ENCODE assay signal across 26 cellular contexts in genomic region chr2:164457271-164457670, GRCh38.
"Had no signal": no experiment of that assay in that cellular context is flagged by ENCODE, and none has a peak within 500 bp of the region (broad histone marks: within the 10 kb centered on the region; RNA-seq: fewer than 3 reads in every experiment).

No MANE protein-coding gene starts in this region.

- H3K4me3 ChIP-seq: body of pancreas, cardiac muscle cell, colonic mucosa, gastrocnemius medialis, mucosa of descending colon, right lobe of liver, skin epidermis, testis, transverse colon, uterus had no signal

- H3K4me1 ChIP-seq: body of pancreas, colonic mucosa, gastrocnemius medialis, right lobe of liver, testis, transverse colon, uterus had no signal

- H3K27ac ChIP-seq: body of pancreas, cardiac muscle cell, colonic mucosa, gastrocnemius medialis, neutrophil, right lobe of liver, skin epidermis, testis, transverse colon, uterus, VCaP had no signal

- DNase-seq: activated CD4-positive, alpha-beta T cell treated with anti-CD3 and anti-CD28 coated beads for 4 hours; activated CD4-positive, alpha-beta T cell treated with anti-CD3 and anti-CD28 coated beads, Interleukin-2, amount 50 U/mL, for 4 hours; activated naive CD4-positive, alpha-beta T cell; activated T-cell treated with anti-CD3 and anti-CD28 coated beads for 4 hours; activated T-cell treated with anti-CD3 and anti-CD28 coated beads, Interleukin-2, amount 50 U/mL, for 72 hours; cerebellar nuclear complex; colonic mucosa; effector CD8-positive, alpha-beta T cell; gastrocnemius medialis; glutamatergic neuron; left cardiac atrium; left ventricle myocardium superior; right lobe of liver; stimulated activated CD4-positive, alpha-beta T cell treated with anti-CD3 and anti-CD28 coated beads, Interleukin-12 subunit alpha, Interleukin-12 subunit beta, amount 100 ng/mL, for 4 hours; stimulated activated CD4-positive, alpha-beta T cell treated with anti-CD3 and anti-CD28 coated beads, Interleukin-4, amount 100 ng/mL, for 1 hour; stimulated activated naive CD8-positive, alpha-beta T cell treated with anti-CD3 and anti-CD28 coated beads, Interleukin-15, Interleukin-2, amounts not matched to agents 100 U/mL and 50 U/mL, for 24 hours; testis; transverse colon; uterus had no signal

- H3K9me3 ChIP-seq: body of pancreas, colonic mucosa, gastrocnemius medialis, mucosa of descending colon, neutrophil, right lobe of liver, testis, transverse colon, uterus had no signal

- ATAC-seq: activated naive CD4-positive, alpha-beta T cell treated with anti-CD3 and anti-CD28 coated beads, Interleukin-2, amount 50 U/mL, for 72 hours; activated T-cell treated with anti-CD3 and anti-CD28 coated beads, Interleukin-2, amount 50 U/mL, for 72 hours; body of pancreas; gastrocnemius medialis; left cardiac atrium; left ventricle myocardium superior; mucosa of descending colon; right lobe of liver; stimulated activated naive CD8-positive, alpha-beta T cell treated with anti-CD3 and anti-CD28 coated beads, Interleukin-15, Interleukin-2, amounts not matched to agents 100 U/mL and 50 U/mL, for 24 hours had no signal

- H3K27me3 ChIP-seq: body of pancreas, cardiac muscle cell, colonic mucosa, gastrocnemius medialis, neutrophil, right lobe of liver, testis, transverse colon, uterus had no signal

- H3K36me3 ChIP-seq: cardiac muscle cell, colonic mucosa, gastrocnemius medialis, neutrophil, right lobe of liver, transverse colon, uterus had no signal
